30 cellular contexts compared by ENCODE assay signal in the genomic region with DNA sequence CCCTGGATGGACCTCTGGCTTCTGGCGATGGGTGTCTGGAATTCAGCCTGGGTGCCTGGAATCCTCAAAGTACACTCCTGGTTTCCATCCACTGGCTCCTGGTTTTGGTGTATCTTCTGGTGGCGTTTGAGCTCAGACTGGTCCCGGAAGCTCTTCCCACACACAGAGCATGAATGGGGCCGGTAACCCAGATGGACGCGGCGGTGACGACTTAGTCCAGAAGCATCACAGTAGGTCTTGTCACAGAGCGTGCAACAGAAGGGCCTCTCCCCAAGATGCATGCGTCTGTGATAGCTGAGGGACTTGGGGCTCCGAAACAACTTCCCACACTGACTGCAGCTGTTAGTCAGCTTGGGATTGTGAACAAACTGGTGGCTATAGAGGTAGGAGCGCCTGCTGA. TPM values are rescaled to one million over a fixed set of nuclear protein-coding genes. Genes with fewer than 3 reads are reported as not detected.
DNase-seq lines count a peak whose midpoint lies in the region; ATAC-seq, FAIRE-seq and TF ChIP-seq lines count a peak whose summit lies in the region.
"Had no signal": no experiment of that assay in that cellular context is flagged by ENCODE, and none has a peak within 500 bp of the region (broad histone marks: within the 10 kb centered on the region; RNA-seq: fewer than 3 reads in every experiment).

No MANE protein-coding gene starts in this region.

- no peak overlapping the region for H3K4me2 ChIP-seq in H1 (ENCODE audit: insufficient read depth in 1 of 2, low read depth in 2 of 2, low read length in 2 of 2)
- H3K4me2 ChIP-seq: A549, BLaER1 had no signal

- H3K23ac ChIP-seq in H1 (ENCODE audit: insufficient read length), result no peak overlapping the region

- no peak overlapping the region for H4K5ac ChIP-seq in H1 (ENCODE audit: insufficient read length, low read depth, low read length)

- ATAC-seq in HG03175 (IDR thresholded peaks at IDR 0.05; ENCODE audit: unreplicated experiment) (no peak), HG02571 (IDR thresholded peaks at IDR 0.05; ENCODE audit: unreplicated experiment) (no peak)
- ATAC-seq: A549, GM12878 had no signal

- H3K79me1 ChIP-seq in H1 (ENCODE audit: low read depth, low read length), result no peaks in the 10 kb centered on the region

- WGBS in H1 (ENCODE audit: extremely low coverage in 1 of 2, insufficient coverage in 1 of 2, insufficient read length in 1 of 2, insufficient replicate concordance in 2 of 2, low coverage in 1 of 2, low lambda C conversion rate in 2 of 2, missing lambda C conversion rate in 1 of 2), 2 experiments, result 91% methylated on average over 12 of the region's 12 CpGs; no CpG with 5 or more reads in 1 of the 2 experiments

- no peak overlapping the region for H2BK12ac ChIP-seq in H1 (ENCODE audit: low read depth, low read length)

- no peaks in the 10 kb centered on the region for H3K27me3 ChIP-seq in H1 (replicated peaks in 1 of 4; ENCODE audit: control insufficient read depth in 3 of 4, extremely low read depth in 1 of 4, insufficient read depth in 3 of 4, low read length in 3 of 4)
- H3K27me3 ChIP-seq: BLaER1 had no signal

- peak; percentile 19 for DNase-seq in Ammon's horn (ENCODE audit: low spot score)
- no peak for DNase-seq in H1 (ENCODE audit: low read depth in 1 of 2, low spot score in 2 of 2)
- DNase-seq in superior temporal gyrus (ENCODE audit: extremely low spot score), result peak; percentile 31
- no peak for DNase-seq in RWPE1 (ENCODE audit: low spot score)
- DNase-seq: AML-193; BE2C; CD4-positive, alpha-beta memory T cell; CD4-positive, CD25-positive, alpha-beta regulatory T cell; CD8-positive, alpha-beta memory T cell; COR-L47; DMS 273 treated with DMSO at 0.1 percent for 48 hours; DMS153; DMS53; DMS79; DND-41; EL; GDM1 had no signal

- peak overlapping the region; percentile 56 for H4K91ac ChIP-seq in H1 (replicated peaks; ENCODE audit: insufficient read length, low read length)

- TF ChIP-seq EP300 in H1 (IDR thresholded peaks at IDR 0.05; ENCODE audit: borderline replicate concordance in 1 of 2, low read depth in 2 of 2, low read length in 2 of 2), result no peak

- TF ChIP-seq CTCF in H1 (IDR thresholded peaks at IDR 0.05; ENCODE audit: control extremely low read depth in 1 of 3, insufficient read depth in 1 of 3, low read depth in 1 of 3, low read length in 3 of 3) (no peak), RWPE1 (conservative IDR thresholded peaks at IDR 0.05; ENCODE audit: low read depth) (no peak)

- H2BK5ac ChIP-seq in H1 (ENCODE audit: low read depth, low read length), result no peak overlapping the region

- H2AFZ ChIP-seq in H1 (ENCODE audit: low read length), result no peak overlapping the region

- no peaks in the 10 kb centered on the region for H3K36me3 ChIP-seq in H1 (ENCODE audit: control insufficient read depth in 2 of 4, insufficient read depth in 4 of 4, low read length in 3 of 4)
- H3K36me3 ChIP-seq: BE2C, BLaER1 had no signal

- peak overlapping the region; percentile 25; the same call in 1 of the 2 replicates for H4K8ac ChIP-seq in H1 (ENCODE audit: extremely low read depth, insufficient read depth, low read length)

- no peak overlapping the region for H3K4me3 ChIP-seq in H1 (ENCODE audit: extremely low read depth in 1 of 4, insufficient read depth in 2 of 4, low read depth in 3 of 4, low read length in 4 of 4)
- H3K4me3 ChIP-seq: A549, BLaER1, GM12878 had no signal

- H3K23me2 ChIP-seq in H1 (ENCODE audit: low read depth, low read length), result no peaks in the 10 kb centered on the region; the same call in 1 of the 2 replicates

- H4K20me1 ChIP-seq in H1 (replicated peaks in 1 of 2; ENCODE audit: control insufficient read depth in 1 of 2, insufficient read depth in 2 of 2, low read length in 2 of 2), result no peaks in the 10 kb centered on the region
- H4K20me1 ChIP-seq: BLaER1 had no signal

- no peak overlapping the region for H3K56ac ChIP-seq in H1 (replicated peaks; ENCODE audit: insufficient read length, low read depth, low read length)

- H3K79me2 ChIP-seq in H1 (ENCODE audit: control insufficient read depth in 1 of 2, insufficient read depth in 2 of 2, low read length in 2 of 2), result no peaks in the 10 kb centered on the region

- 0 out of 2 replicates have a peak overlapping the region, but pooled peaks have one; percentile 21 for H2BK20ac ChIP-seq in H1 (ENCODE audit: low read length)

- peak overlapping the region; percentile 97 for H2BK15ac ChIP-seq in H1 (ENCODE audit: low read length)

- 0 out of 2 replicates have a peak overlapping the region, but pooled peaks have one; percentile 76 for H2AK5ac ChIP-seq in H1 (ENCODE audit: low read depth, low read length)

- FAIRE-seq in H1 (lab: Jason Lieb, UNC), result no peak
- FAIRE-seq: A549, GM12878, GM12892, GM18507 had no signal

- no peak overlapping the region for H3K9ac ChIP-seq in H1 (replicated peaks in 1 of 4; ENCODE audit: extremely low read depth in 1 of 4, low read depth in 3 of 4, low read length in 3 of 4)
- H3K9ac ChIP-seq: BLaER1 had no signal

- H3K27ac ChIP-seq in angular gyrus (ENCODE audit: low read depth, low read length), result peak overlapping the region; percentile 30
- H3K27ac ChIP-seq in H1 (ENCODE audit: low read depth, low read length), result no peak overlapping the region
- no peak overlapping the region for H3K27ac ChIP-seq in RWPE1
- H3K27ac ChIP-seq: 22Rv1, A549, BLaER1 had no signal

- H2BK120ac ChIP-seq in H1 (replicated peaks; ENCODE audit: low read depth, low read length), result no peak overlapping the region

- no peak overlapping the region for H3K14ac ChIP-seq in H1 (ENCODE audit: insufficient read length)

- TF ChIP-seq POLR2A in H1 (IDR thresholded peaks at IDR 0.05; ENCODE audit: control extremely low read depth in 1 of 2, low read depth in 2 of 2, low read length in 2 of 2), result no peak

- no peak overlapping the region for H3K18ac ChIP-seq in H1 (ENCODE audit: extremely low read depth, low read length)

- TF ChIP-seq RAD21 in H1 (IDR thresholded peaks at IDR 0.05 in 1 of 2, conservative IDR thresholded peaks at IDR 0.05 in 1 of 2; ENCODE audit: low read depth in 2 of 2, low read length in 2 of 2), result no peak

- CTCF ChIA-PET in H1 (lab: Charles Lee; ENCODE audit: partially characterized antibody) (interaction anchor here (0.6 to 9.4 kb wide), 7 partner anchors 9 to 58 kb away, joined by 3 to 104 read pairs (median 10); no protein-coding TSS in a partner anchor), RWPE1 (lab: Yijun Ruan, JAX) (interaction anchor here (0.6 to 4.0 kb wide), 3 partner anchors 19 to 376 kb away, joined by 4 to 16 read pairs (median 4); no protein-coding TSS in a partner anchor)

- peaks cover 0 to 4% (median under 1%) of the 10 kb centered on the region in 4 experiments; a peak in 4 of 7 replicates for H3K4me1 ChIP-seq in H1 (replicated peaks in 1 of 4; ENCODE audit: control insufficient read depth in 3 of 4, insufficient read depth in 4 of 4, low read length in 3 of 4)
- H3K4me1 ChIP-seq: BE2C had no signal

- no peaks in the 10 kb centered on the region for H3K9me3 ChIP-seq in H1 (ENCODE audit: insufficient read depth in 2 of 2, low read depth in 1 of 2, low read length in 1 of 2)
- H3K9me3 ChIP-seq: A549, BE2C, BLaER1 had no signal

- H3K4ac ChIP-seq in H1 (replicated peaks; ENCODE audit: insufficient read length, low read depth, low read length), result no peak overlapping the region

- POLR2A ChIA-PET in H1 (lab: Charles Lee; ENCODE audit: partially characterized antibody), result interaction anchor here (0.8 to 1.9 kb wide), 2 partner anchors 11 to 24 kb away, joined by 3 to 12 read pairs; no protein-coding TSS in a partner anchor
- POLR2A ChIA-PET in RWPE1 (lab: Yijun Ruan, JAX; ENCODE audit: low non-redundant PET), result no interaction called here

RNA-seq across cellular contexts. Expression of gene ZFP57, which starts 7.8 kb away (rescaled TPM):
- 1.2 TPM in 2 replicates for total RNA-seq in H1 (2021; fragmentation: NEBNext Ultra II Directional; extraction: Animal tissue kit (Norgen Biotek cat#: 25700))
- 0.85 and 1.0 TPM in 2 replicates for polyA plus RNA-seq in H1 (2011; rRNA removed)
- polyA plus RNA-seq in H1 (2011; cell fraction: cytosol; rRNA removed), result 1.4 TPM
- 1.7 TPM for polyA plus RNA-seq in H1 (2011; cell fraction: nucleus; rRNA removed)
- 0.64 to 1.1 TPM (median 0.75 TPM) in 4 replicates for polyA plus RNA-seq in H1 (2012, experiment 1 of 2)
- 0.43 TPM for polyA plus RNA-seq in H1 (2012, experiment 2 of 2)
- polyA plus RNA-seq in H1 (2013, experiment 1 of 2), result 0.63 TPM
- polyA plus RNA-seq in H1 (2013, experiment 2 of 2), result 0.68 TPM
- polyA minus RNA-seq in H1 (2011; rRNA and poly(A)+ RNA removed), result 0.63 and 0.98 TPM in 2 replicates
- 0.73 TPM for polyA minus RNA-seq in H1 (2011; cell fraction: cytosol; rRNA and poly(A)+ RNA removed)
- polyA minus RNA-seq in H1 (2011; cell fraction: nucleus; rRNA and poly(A)+ RNA removed), result 0.50 TPM
- total RNA-seq: A172; CD4-positive, alpha-beta memory T cell; G401; GM12878 had no signal
- polyA plus RNA-seq: CD14-positive monocyte, GM12878 had no signal

RNA-seq across cellular contexts. Expression of gene MOG, which starts 16.3 kb away (rescaled TPM):
- total RNA-seq in H1 (2021; fragmentation: NEBNext Ultra II Directional; extraction: Animal tissue kit (Norgen Biotek cat#: 25700)), result 0.31 and 0.86 TPM in 2 replicates
- 0.17 and 0.19 TPM in 2 replicates for polyA plus RNA-seq in H1 (2011; rRNA removed)
- polyA plus RNA-seq in H1 (2011; cell fraction: cytosol; rRNA removed), result 0.43 TPM
- polyA plus RNA-seq in H1 (2011; cell fraction: nucleus; rRNA removed), result 0.36 TPM
- polyA plus RNA-seq in H1 (2012, experiment 1 of 2), result 0.19 to 0.36 TPM (median 0.33 TPM) in 4 replicates
- 0.28 TPM for polyA plus RNA-seq in H1 (2012, experiment 2 of 2)
- 0.26 TPM for polyA plus RNA-seq in H1 (2013, experiment 1 of 2)
- polyA plus RNA-seq in H1 (2013, experiment 2 of 2), result 0.35 TPM
- polyA minus RNA-seq in H1 (2011; rRNA and poly(A)+ RNA removed), result 0.07 and 0.47 TPM in 2 replicates
- polyA minus RNA-seq in H1 (2011; cell fraction: cytosol; rRNA and poly(A)+ RNA removed), result not detected
- 1.6 TPM for polyA minus RNA-seq in H1 (2011; cell fraction: nucleus; rRNA and poly(A)+ RNA removed)
- total RNA-seq: A172; CD4-positive, alpha-beta memory T cell; CD4-positive, CD25-positive, alpha-beta regulatory T cell; CD8-positive, alpha-beta memory T cell; Daoy; G401; GM12878 had no signal
- polyA plus RNA-seq: A549; CD14-positive monocyte; CD4-positive, alpha-beta memory T cell; CD4-positive, CD25-positive, alpha-beta regulatory T cell; CD8-positive, alpha-beta memory T cell; GM12878 had no signal

RNA-seq across cellular contexts. Expression of gene GABBR1, which starts 40.2 kb away (rescaled TPM):
- 67.8 and 75.9 TPM in 2 replicates for total RNA-seq in H1 (2021; fragmentation: NEBNext Ultra II Directional; extraction: Animal tissue kit (Norgen Biotek cat#: 25700))
- polyA plus RNA-seq in H1 (2011; rRNA removed), result 78.3 and 86.7 TPM in 2 replicates
- 59.9 TPM for polyA plus RNA-seq in H1 (2011; cell fraction: cytosol; rRNA removed)
- polyA plus RNA-seq in H1 (2011; cell fraction: nucleus; rRNA removed), result 315 TPM
- polyA plus RNA-seq in H1 (2012, experiment 1 of 2), result 55.4 to 76.8 TPM (median 71.2 TPM) in 4 replicates
- polyA plus RNA-seq in H1 (2012, experiment 2 of 2), result 19.6 TPM
- 58.3 TPM for polyA plus RNA-seq in H1 (2013, experiment 1 of 2)
- 52.1 TPM for polyA plus RNA-seq in H1 (2013, experiment 2 of 2)
- 73.3 and 88.3 TPM in 2 replicates for polyA minus RNA-seq in H1 (2011; rRNA and poly(A)+ RNA removed)
- 25.2 TPM for polyA minus RNA-seq in H1 (2011; cell fraction: cytosol; rRNA and poly(A)+ RNA removed)
- polyA minus RNA-seq in H1 (2011; cell fraction: nucleus; rRNA and poly(A)+ RNA removed), result 118 TPM

RNA-seq across cellular contexts. Expression of gene HLA-F, which starts 50.1 kb away (rescaled TPM):
- 6.5 and 9.6 TPM in 2 replicates for total RNA-seq in H1 (2021; fragmentation: NEBNext Ultra II Directional; extraction: Animal tissue kit (Norgen Biotek cat#: 25700))
- polyA plus RNA-seq in H1 (2011; rRNA removed), result 8.9 and 11.7 TPM in 2 replicates
- polyA plus RNA-seq in H1 (2011; cell fraction: cytosol; rRNA removed), result 13.2 TPM
- polyA plus RNA-seq in H1 (2011; cell fraction: nucleus; rRNA removed), result 32.8 TPM
- polyA plus RNA-seq in H1 (2012, experiment 1 of 2), result 7.1 to 15.9 TPM (median 12.2 TPM) in 4 replicates
- 9.8 TPM for polyA plus RNA-seq in H1 (2012, experiment 2 of 2)
- polyA plus RNA-seq in H1 (2013, experiment 1 of 2), result 21.2 TPM
- 21.4 TPM for polyA plus RNA-seq in H1 (2013, experiment 2 of 2)
- 3.5 and 4.5 TPM in 2 replicates for polyA minus RNA-seq in H1 (2011; rRNA and poly(A)+ RNA removed)
- polyA minus RNA-seq in H1 (2011; cell fraction: cytosol; rRNA and poly(A)+ RNA removed), result not detected
- 7.2 TPM for polyA minus RNA-seq in H1 (2011; cell fraction: nucleus; rRNA and poly(A)+ RNA removed)
- total RNA-seq: G401 had no signal

Comparison
In these comparisons a context has a peak if more than half of its experiments do, and no peak if none do; other contexts are left out.
1. DNase-seq: peak in Ammon's horn (single experiment) and superior temporal gyrus (single experiment); none in H1 (0 of 2) and RWPE1 (single experiment).